In genomic region chr10:125203186-125203800, GRCh38 we compare ENCODE assay signal across 19 cellular contexts. TPM values are rescaled to one million over a fixed set of nuclear protein-coding genes. Genes with fewer than 3 reads are reported as not detected.
DNase-seq lines count a peak whose midpoint lies in the region; ATAC-seq and TF ChIP-seq lines count a peak whose summit lies in the region.
"Had no signal": no experiment of that assay in that cellular context is flagged by ENCODE, and none has a peak within 500 bp of the region (broad histone marks: within the 10 kb centered on the region; RNA-seq: fewer than 3 reads in every experiment).

No MANE protein-coding gene starts in this region.

- H3K27ac ChIP-seq in endodermal cell (ENCODE audit: low read depth, low read length), result no peak overlapping the region
- no peak overlapping the region for H3K27ac ChIP-seq in spleen
- H3K27ac ChIP-seq in H9 (ENCODE audit: insufficient read length, low read depth, low read length), result no peak overlapping the region
- H3K27ac ChIP-seq: BLaER1, GM23248 had no signal

- no peak overlapping the region for H3K23ac ChIP-seq in H9 (ENCODE audit: insufficient read length, low read depth, low read length)

- 92 to 100% methylated on average over 7 to 10 of the region's 10 CpGs for WGBS in endodermal cell (ENCODE audit: insufficient coverage in 1 of 2, insufficient read length in 1 of 2), 2 experiments
- WGBS in spleen, 5 donors, result 87 to 92% (median 89%) methylated on average over 10 of the region's 10 CpGs
- no CpG with 5 or more reads among the region's 10 CpGs for WGBS in H9 (ENCODE audit: extremely low coverage, insufficient read length, low lambda C conversion rate)

- H2BK120ac ChIP-seq in H9 (ENCODE audit: low read depth, low read length, poor library complexity, severe bottlenecking), result no peak overlapping the region

- no peak overlapping the region for H2BK5ac ChIP-seq in H9 (ENCODE audit: insufficient read length, low read length)

- H2AK5ac ChIP-seq in H9 (ENCODE audit: insufficient read length, low read length), result no peak overlapping the region

- H3T11ph ChIP-seq in H9 (ENCODE audit: low read length), result no peak overlapping the region

- no peak overlapping the region for H3K9ac ChIP-seq in endodermal cell (ENCODE audit: extremely low read depth, low read length, poor library complexity, severe bottlenecking)
- no peak overlapping the region for H3K9ac ChIP-seq in H9 (ENCODE audit: extremely low read depth, insufficient read length, low read length)
- H3K9ac ChIP-seq: BLaER1, GM23248 had no signal

- H3K4me1 ChIP-seq in endodermal cell (ENCODE audit: control insufficient read depth, insufficient read depth, low read length), result no peaks in the 10 kb centered on the region
- H3K4me1 ChIP-seq in spleen, result no peaks in the 10 kb centered on the region
- no peaks in the 10 kb centered on the region for H3K4me1 ChIP-seq in H9 (ENCODE audit: insufficient read depth, low read length)

- no peak overlapping the region for H2AFZ ChIP-seq in H9 (ENCODE audit: low read length)
- H2AFZ ChIP-seq: GM23248 had no signal

- TF ChIP-seq CTCF in endodermal cell (conservative IDR thresholded peaks at IDR 0.05), result no peak
- no peak for TF ChIP-seq CTCF in spleen (IDR thresholded peaks at IDR 0.05 in 8 of 11, conservative IDR thresholded peaks at IDR 0.05 in 3 of 11)
- no peak for TF ChIP-seq CTCF in H9 (conservative IDR thresholded peaks at IDR 0.05)
- TF ChIP-seq CTCF in osteocyte (IDR thresholded peaks at IDR 0.05), result no peak

- no peak overlapping the region for H2BK15ac ChIP-seq in H9 (ENCODE audit: low read depth, low read length)

- no peak overlapping the region for H2BK20ac ChIP-seq in H9 (ENCODE audit: low read depth, low read length, poor library complexity, severe bottlenecking)

- no peak overlapping the region for H2BK12ac ChIP-seq in H9 (ENCODE audit: insufficient read length, low read depth, low read length)

- TF ChIP-seq POLR2A in spleen (IDR thresholded peaks at IDR 0.05), result no peak

- no peak overlapping the region for H3K4ac ChIP-seq in H9 (ENCODE audit: low read depth, low read length)

- no peak overlapping the region for H3K27ac Mint-ChIP-seq in endodermal cell
- no peak overlapping the region for H3K27ac Mint-ChIP-seq in H9
- no peak overlapping the region for H3K27ac Mint-ChIP-seq in osteocyte (ENCODE audit: unreplicated experiment)
- H3K27ac Mint-ChIP-seq: CD14-positive monocyte; CD4-positive, alpha-beta memory T cell had no signal

- H3K9me3 Mint-ChIP-seq in endodermal cell (no peaks in the 10 kb centered on the region), H9 (no peaks in the 10 kb centered on the region), osteocyte (ENCODE audit: unreplicated experiment) (no peaks in the 10 kb centered on the region)
- H3K9me3 Mint-ChIP-seq: CD14-positive monocyte had no signal

- peaks cover 37% of the 10 kb centered on the region for H3K27me3 Mint-ChIP-seq in endodermal cell (ENCODE audit: insufficient read depth)
- 0 out of 2 replicates have a peak, but pooled peaks cover 2% of the 10 kb centered on the region for H3K27me3 Mint-ChIP-seq in H9 (ENCODE audit: low read depth)
- H3K27me3 Mint-ChIP-seq in osteocyte (ENCODE audit: unreplicated experiment), result peaks cover 24% of the 10 kb centered on the region
- H3K27me3 Mint-ChIP-seq: CD4-positive, alpha-beta memory T cell had no signal

- no peaks in the 10 kb centered on the region for H3K9me3 ChIP-seq in endodermal cell (ENCODE audit: control insufficient read depth, low read length)
- no peaks in the 10 kb centered on the region for H3K9me3 ChIP-seq in spleen
- no peaks in the 10 kb centered on the region for H3K9me3 ChIP-seq in H9 (ENCODE audit: control insufficient read depth, low read depth, low read length)
- H3K9me3 ChIP-seq: BLaER1 had no signal

- H4K5ac ChIP-seq in H9 (ENCODE audit: insufficient read length, low read depth, low read length), result no peak overlapping the region

- no peaks in the 10 kb centered on the region for H4K20me1 ChIP-seq in H9 (ENCODE audit: control insufficient read depth, insufficient read depth, insufficient read length)
- H4K20me1 ChIP-seq: BLaER1 had no signal

- ATAC-seq in GM21447 (IDR thresholded peaks at IDR 0.05; ENCODE audit: unreplicated experiment), result no peak
- ATAC-seq: HepG2 had no signal

- peaks cover 16% of the 10 kb centered on the region for H3K27me3 ChIP-seq in endodermal cell (ENCODE audit: control insufficient read depth, insufficient read depth, low read length, poor library complexity, severe bottlenecking)
- peaks cover 0 to 20% (median 0%) of the 10 kb centered on the region in 7 donors for H3K27me3 ChIP-seq in spleen (replicated peaks in 1 of 7)
- no peaks in the 10 kb centered on the region for H3K27me3 ChIP-seq in H9 (ENCODE audit: insufficient read depth, low read length)
- H3K27me3 ChIP-seq: BLaER1 had no signal

- H3K4me1 Mint-ChIP-seq in endodermal cell (no peaks in the 10 kb centered on the region), H9 (no peaks in the 10 kb centered on the region), osteocyte (ENCODE audit: unreplicated experiment) (no peaks in the 10 kb centered on the region)
- H3K4me1 Mint-ChIP-seq: CD14-positive monocyte; CD4-positive, alpha-beta memory T cell; IgD-negative memory B cell had no signal

- no peak overlapping the region for H3K18ac ChIP-seq in H9 (ENCODE audit: insufficient read length, low read depth, low read length)

- H3K4me3 ChIP-seq in endodermal cell (ENCODE audit: low read length) (no peak overlapping the region), spleen (no peak overlapping the region)
- H3K4me3 ChIP-seq: BLaER1, GM23248 had no signal

- H3K36me3 Mint-ChIP-seq in endodermal cell (ENCODE audit: low read depth) (no peaks in the 10 kb centered on the region), H9 (ENCODE audit: insufficient read depth in 1 of 3, low read depth in 3 of 3) (no peaks in the 10 kb centered on the region), osteocyte (ENCODE audit: unreplicated experiment) (no peaks in the 10 kb centered on the region)
- H3K36me3 Mint-ChIP-seq: CD14-positive monocyte; CD4-positive, alpha-beta memory T cell; IgD-negative memory B cell had no signal

- H3K79me2 ChIP-seq in H9 (ENCODE audit: insufficient read depth, low read length), result no peaks in the 10 kb centered on the region

- no peak overlapping the region for H3K4me2 ChIP-seq in H9 (ENCODE audit: insufficient read depth, insufficient read length, low read length)
- H3K4me2 ChIP-seq: BLaER1 had no signal

- H3K4me3 Mint-ChIP-seq in endodermal cell (no peak overlapping the region), H9 (no peak overlapping the region), osteocyte (ENCODE audit: unreplicated experiment) (no peak overlapping the region)
- H3K4me3 Mint-ChIP-seq: CD14-positive monocyte; CD4-positive, alpha-beta memory T cell; IgD-negative memory B cell had no signal

- no peak overlapping the region for H4K91ac ChIP-seq in H9 (ENCODE audit: insufficient read length, low read depth, low read length)

- no peak overlapping the region for H3K14ac ChIP-seq in H9 (ENCODE audit: insufficient read depth, low read length)

- intact Hi-C loops in spleen (cut with DNase I; ENCODE audit: low total_unique reads), result no loop called here

- no peaks in the 10 kb centered on the region for H3K23me2 ChIP-seq in H9 (ENCODE audit: insufficient read length, low read depth, low read length, poor library complexity, severe bottlenecking)

- H4K8ac ChIP-seq in H9 (replicated peaks; ENCODE audit: insufficient read length, low read depth, low read length), result no peak overlapping the region

- H3K36me3 ChIP-seq in endodermal cell (ENCODE audit: control insufficient read depth, insufficient read depth, low read length) (no peaks in the 10 kb centered on the region), spleen (no peaks in the 10 kb centered on the region)
- H3K36me3 ChIP-seq: BLaER1 had no signal

- H3K79me1 ChIP-seq in H9 (ENCODE audit: insufficient read depth, low read depth, low read length, poor library complexity, severe bottlenecking), result no peaks in the 10 kb centered on the region

- DNase-seq in HK-2 (ENCODE audit: unreplicated experiment), result peak; percentile 54
- peak; percentile 28 for DNase-seq in endodermal cell
- peak; percentile 78 for DNase-seq in mesenteric fat pad (ENCODE audit: low spot score)
- DNase-seq in spleen, result peak; percentile 13
- no peak for DNase-seq in H9
- DNase-seq in osteocyte (ENCODE audit: extremely low spot score, unreplicated experiment), result no peak
- DNase-seq in NCI-H187 treated with DMSO at 0.1 percent for 48 hours (lab: John Stamatoyannopoulos, UW), result no peak
- DNase-seq: 8988T; Calu3; CD4-positive, alpha-beta memory T cell; DMS79 treated with DMSO at 0.1 percent for 48 hours; GF-D8; GM23248; HCEC 1CT had no signal

- no peak overlapping the region for H3K56ac ChIP-seq in H9 (ENCODE audit: insufficient read length, low read depth, low read length)

RNA-seq across cellular contexts. Expression of gene CTBP2, which starts 42.9 kb away (rescaled TPM):
- total RNA-seq in endodermal cell (100 to 1,000 TPM in 1 of 2 donors, 10 to 100 TPM in 1; 75.3 to 109 TPM), mesenteric fat pad (56.5 TPM), spleen (10 to 100 TPM; 32.2 to 74.4 (median 52.0) TPM), H9 (2021) (212 and 218 TPM in 2 replicates), osteocyte (125 and 127 TPM in 2 replicates)
- polyA plus RNA-seq in endodermal cell (2013, experiment 1 of 2), result 119 TPM
- polyA plus RNA-seq in endodermal cell (2013, experiment 2 of 2), result 108 TPM
- 10 to 100 TPM in 1 of 3 donors, 1 to 10 TPM in 2; 6.7 to 19.2 (median 7.0) TPM for polyA plus RNA-seq in spleen
- total RNA-seq: HepG2 had no signal

Comparison
In these comparisons a context has a peak if more than half of its experiments do, and no peak if none do; other contexts are left out.
1. DNase-seq: peak in HK-2 (single experiment), endodermal cell (single experiment), mesenteric fat pad (single experiment) and spleen (single experiment); none in H9 (single experiment), osteocyte (single experiment) and NCI-H187 treated with DMSO at 0.1 percent for 48 hours (single experiment).